9 cellular contexts compared by ENCODE assay signal in genomic region chr16:85157813-85158701, GRCh38. TPM values are rescaled to one million over a fixed set of nuclear protein-coding genes. Genes with fewer than 3 reads are reported as not detected.
A peak's percentile ranks its signal among the peaks of the same experiment; 100 is the strongest.
DNase-seq lines count a peak whose midpoint lies in the region; ATAC-seq and TF ChIP-seq lines count a peak whose summit lies in the region.
"Had no signal": no experiment of that assay in that cellular context is flagged by ENCODE, and none has a peak within 500 bp of the region (broad histone marks: within the 10 kb centered on the region; RNA-seq: fewer than 3 reads in every experiment).

No MANE protein-coding gene starts in this region.

- CTCF ChIA-PET in CD4-positive, alpha-beta T cell (lab: Charles Lee) = no interaction called here

- H3K27me3 Mint-ChIP-seq in CD4-positive, alpha-beta T cell = no peaks in the 10 kb centered on the region
- H3K27me3 Mint-ChIP-seq in activated naive CD8-positive, alpha-beta T cell = no peaks in the 10 kb centered on the region

- H3K4me1 ChIP-seq in Karpas-422 (ENCODE audit: low read length) (peaks cover 8% of the 10 kb centered on the region; the same call in 1 of the 2 replicates), mononuclear cell (ENCODE audit: insufficient read depth, low read length) (peaks cover 19% of the 10 kb centered on the region)

- POLR2A ChIA-PET in CD4-positive, alpha-beta T cell (lab: Charles Lee) = no interaction called here

- no peaks in the 10 kb centered on the region for H4K20me1 ChIP-seq in Karpas-422 (ENCODE audit: insufficient read depth, low read depth, low read length)

- intact Hi-C loops in CD4-positive, alpha-beta T cell (cut with DNase I, micrococcal nuclease) = no loop called here

- peak overlapping the region; percentile 88 for H3K4me3 Mint-ChIP-seq in CD4-positive, alpha-beta T cell
- H3K4me3 Mint-ChIP-seq in activated naive CD8-positive, alpha-beta T cell = peak overlapping the region; percentile 79

- peak overlapping the region; percentile 78; the same call in 1 of the 2 replicates for H2AFZ ChIP-seq in Karpas-422 (ENCODE audit: low read length)

- peak; percentile 69 for ATAC-seq in CD4-positive, alpha-beta T cell (ENCODE audit: poor library complexity)
- no peak for ATAC-seq in HG03108 (IDR thresholded peaks at IDR 0.05; ENCODE audit: unreplicated experiment)
- ATAC-seq in GM21381 (IDR thresholded peaks at IDR 0.05; ENCODE audit: unreplicated experiment) = no peak
- ATAC-seq in GM21786 (IDR thresholded peaks at IDR 0.05; ENCODE audit: unreplicated experiment) = no peak

- no peaks in the 10 kb centered on the region for H3K27me3 ChIP-seq in CD4-positive, alpha-beta T cell (ENCODE audit: control insufficient read depth, insufficient read depth, low read length)
- no peaks in the 10 kb centered on the region for H3K27me3 ChIP-seq in Karpas-422 (ENCODE audit: low read length)
- H3K27me3 ChIP-seq in mononuclear cell (ENCODE audit: insufficient read depth, low read length) = no peaks in the 10 kb centered on the region

- H3K4me3 ChIP-seq in Karpas-422 (ENCODE audit: low read length) (no peak overlapping the region), mononuclear cell (ENCODE audit: low read length) (peak overlapping the region; percentile 9)

- no peaks in the 10 kb centered on the region for H3K9me3 Mint-ChIP-seq in CD4-positive, alpha-beta T cell
- H3K9me3 Mint-ChIP-seq in activated naive CD8-positive, alpha-beta T cell (ENCODE audit: low read depth) = no peaks in the 10 kb centered on the region

- H3K9me2 ChIP-seq in Karpas-422 (replicated peaks; ENCODE audit: insufficient read depth, low read length) = no peaks in the 10 kb centered on the region

- no peaks in the 10 kb centered on the region for H3K36me3 ChIP-seq in Karpas-422 (ENCODE audit: insufficient read depth, low read length)

- no peaks in the 10 kb centered on the region for H3K9me3 ChIP-seq in CD4-positive, alpha-beta T cell (ENCODE audit: control insufficient read depth, low read length)
- no peaks in the 10 kb centered on the region for H3K9me3 ChIP-seq in Karpas-422 (ENCODE audit: low read length)
- no peaks in the 10 kb centered on the region for H3K9me3 ChIP-seq in mononuclear cell (ENCODE audit: low read depth, low read length)

- H3K4me1 Mint-ChIP-seq in CD4-positive, alpha-beta T cell (ENCODE audit: low read depth) = peaks cover 23% of the 10 kb centered on the region
- peaks cover 20% of the 10 kb centered on the region for H3K4me1 Mint-ChIP-seq in activated naive CD8-positive, alpha-beta T cell (ENCODE audit: low read depth)

- peak overlapping the region; percentile 81 for H3K27ac Mint-ChIP-seq in CD4-positive, alpha-beta T cell
- peak overlapping the region; percentile 91 for H3K27ac Mint-ChIP-seq in activated naive CD8-positive, alpha-beta T cell

- no peaks in the 10 kb centered on the region for H3K36me3 Mint-ChIP-seq in CD4-positive, alpha-beta T cell (ENCODE audit: low read depth)
- H3K36me3 Mint-ChIP-seq in activated naive CD8-positive, alpha-beta T cell = peaks cover 4% of the 10 kb centered on the region

- H3K27ac ChIP-seq in CD4-positive, alpha-beta T cell (ENCODE audit: low read depth, low read length) = peak overlapping the region; percentile 13
- H3K27ac ChIP-seq in Karpas-422 (ENCODE audit: low read length) = no peak overlapping the region

- no peak for TF ChIP-seq CTCF in CD4-positive, alpha-beta T cell (IDR thresholded peaks at IDR 0.05)

- DNase-seq in CD4-positive, alpha-beta T cell = peak in 6 of 10 experiments; percentile 7 to 41 (median 14)
- DNase-seq in Karpas-422 = no peak
- DNase-seq in SHP77 treated with DMSO at 0.1 percent for 48 hours (lab: John Stamatoyannopoulos, UW) = no peak
- DNase-seq: NCI-H446 treated with DMSO at 0.1 percent for 48 hours had no signal

- H3K4me2 ChIP-seq in Karpas-422 (ENCODE audit: low read depth, low read length, poor library complexity, severe bottlenecking) = peak overlapping the region; percentile 23

- H3K79me2 ChIP-seq in Karpas-422 (ENCODE audit: low read length) = no peaks in the 10 kb centered on the region

- peak overlapping the region; percentile 17; the same call in 1 of the 2 replicates for H3K9ac ChIP-seq in Karpas-422 (ENCODE audit: low read length)

RNA-seq across cellular contexts. Expression of gene CIBAR2, which starts 45.8 kb away (rescaled TPM):
- total RNA-seq in CD4-positive, alpha-beta T cell = not detected
- not detected in 2 replicates for total RNA-seq in Karpas-422 (2014; rRNA removed; shearing (Covaris generic); ENCODE audit: low replicate concordance)
- total RNA-seq in mononuclear cell = not detected

Comparison
In these comparisons a context has a peak if more than half of its experiments do, and no peak if none do; other contexts are left out.
1. DNase-seq: peak in CD4-positive, alpha-beta T cell (6 of 10); none in Karpas-422 (single experiment) and SHP77 treated with DMSO at 0.1 percent for 48 hours (single experiment).